Comparison of ENCODE assay signal across 8 cellular contexts in the genomic region with DNA sequence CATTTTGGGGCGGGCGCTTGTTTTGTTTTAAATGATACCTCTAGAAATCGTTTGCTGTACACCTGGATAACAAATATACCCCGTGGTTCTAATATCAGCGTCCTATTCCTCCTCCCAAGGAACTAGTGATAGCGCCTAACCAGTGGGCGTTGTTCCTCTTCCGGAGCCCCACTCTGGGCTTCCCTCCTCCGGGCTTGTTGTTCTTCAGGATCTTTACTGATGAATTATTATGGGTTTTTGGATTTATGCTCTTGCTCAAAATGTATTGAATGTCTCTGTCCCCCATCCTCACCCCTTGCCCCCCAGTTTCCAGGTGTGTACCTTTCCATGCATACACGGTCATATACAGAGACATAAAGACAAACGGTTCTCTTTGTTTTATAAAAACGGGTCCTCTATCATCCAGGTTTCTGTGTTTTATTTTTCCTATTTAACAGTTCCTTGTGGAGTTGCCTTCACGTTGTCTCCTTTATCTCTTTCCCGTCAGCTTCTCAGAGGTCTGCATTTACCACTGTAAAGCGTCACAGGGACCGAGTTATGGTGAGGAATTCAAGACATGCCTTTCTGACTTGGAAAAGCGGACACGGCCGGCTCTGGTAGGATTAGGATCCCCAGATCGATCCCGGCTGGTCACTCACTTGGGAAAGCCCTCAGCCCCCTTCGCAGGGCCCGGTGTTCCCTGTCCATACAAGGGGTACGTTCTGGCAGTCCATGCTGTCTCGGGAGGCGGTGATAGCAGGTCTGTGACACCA. TPM values are rescaled to one million over a fixed set of nuclear protein-coding genes. Genes with fewer than 3 reads are reported as not detected.
A peak's percentile ranks its signal among the peaks of the same experiment; 100 is the strongest.
DNase-seq lines count a peak whose midpoint lies in the region; ATAC-seq, FAIRE-seq and TF ChIP-seq lines count a peak whose summit lies in the region.

No MANE protein-coding gene starts in this region.

- H3K36me3 ChIP-seq in CD8-positive, alpha-beta T cell (ENCODE audit: insufficient read depth, low read length): no peaks in the 10 kb centered on the region
- no peaks in the 10 kb centered on the region for H3K36me3 ChIP-seq in pancreas

- H3K4me3 ChIP-seq in CD8-positive, alpha-beta T cell (ENCODE audit: low read depth, low read length): peak overlapping the region; percentile 49
- H3K4me3 ChIP-seq in pancreas: peak overlapping the region; percentile 69 to 99 (median 83)

- H3K36me3 Mint-ChIP-seq in CD8-positive, alpha-beta T cell: no peaks in the 10 kb centered on the region

- no peaks in the 10 kb centered on the region for H3K9me3 ChIP-seq in CD8-positive, alpha-beta T cell (ENCODE audit: low read length)
- no peaks in the 10 kb centered on the region for H3K9me3 ChIP-seq in pancreas

- H3K27me3 ChIP-seq in CD8-positive, alpha-beta T cell (ENCODE audit: insufficient read depth, low read length): peaks cover 13% of the 10 kb centered on the region
- H3K27me3 ChIP-seq in pancreas: no peaks in the 10 kb centered on the region

- CTCF ChIA-PET in CD8-positive, alpha-beta T cell (lab: Charles Lee): no interaction called here

- ATAC-seq in CD8-positive, alpha-beta T cell: no peak
- ATAC-seq in pancreas (peak in 1 of 4 donors; percentile 0), GM19351 (IDR thresholded peaks at IDR 0.05; ENCODE audit: unreplicated experiment) (no peak)

- no peak for TF ChIP-seq CTCF in CD8-positive, alpha-beta T cell (IDR thresholded peaks at IDR 0.05)
- TF ChIP-seq CTCF in pancreas (IDR thresholded peaks at IDR 0.05): no peak

- H3K27me3 Mint-ChIP-seq in CD8-positive, alpha-beta T cell (ENCODE audit: low read depth): peaks cover 59% of the 10 kb centered on the region

- FAIRE-seq in pancreas (lab: Jason Lieb, UNC): no peak

- H3K4me1 Mint-ChIP-seq in CD8-positive, alpha-beta T cell (ENCODE audit: low read depth): peaks cover 46% of the 10 kb centered on the region

- H3K4me3 Mint-ChIP-seq in CD8-positive, alpha-beta T cell: peak overlapping the region; percentile 79

- H3K9me3 Mint-ChIP-seq in CD8-positive, alpha-beta T cell: no peaks in the 10 kb centered on the region

- no peak overlapping the region for H3K27ac Mint-ChIP-seq in CD8-positive, alpha-beta T cell

- peak in 1 of 7 experiments; percentile 30 for DNase-seq in CD8-positive, alpha-beta T cell
- DNase-seq in OCI-M1 (lab: John Stamatoyannopoulos, UW): peak; percentile 11
- DNase-seq in epithelial cell of prostate (ENCODE audit: low read depth, low spot score): no peak
- DNase-seq in pancreas: no peak
- DNase-seq in amniotic stem cell (lab: John Stamatoyannopoulos, UW): no peak
- no peak for DNase-seq in NCI-H128 (lab: John Stamatoyannopoulos, UW; ENCODE audit: unreplicated experiment)
- DNase-seq in A172 (ENCODE audit: low spot score): no peak

- intact Hi-C loops in CD8-positive, alpha-beta T cell (cut with DNase I, micrococcal nuclease): no loop called here
- intact Hi-C loops in pancreas (cut with DNase I): no loop called here

- peaks cover 36% of the 10 kb centered on the region for H3K4me1 ChIP-seq in CD8-positive, alpha-beta T cell (ENCODE audit: insufficient read depth, low read length)
- peaks cover 24 to 32% (median 30%) of the 10 kb centered on the region in 3 donors for H3K4me1 ChIP-seq in pancreas

- WGBS in pancreas, 2 donors: 4 to 5% methylated on average over 26 of the region's 26 CpGs

- H3K27ac ChIP-seq in CD8-positive, alpha-beta T cell (ENCODE audit: low read depth, low read length): no peak overlapping the region
- H3K27ac ChIP-seq in epithelial cell of prostate: peak overlapping the region; percentile 93
- peak overlapping the region; percentile 83 to 94 (median 88) for H3K27ac ChIP-seq in pancreas

- POLR2A ChIA-PET in CD8-positive, alpha-beta T cell (lab: Charles Lee): no interaction called here

RNA-seq across cellular contexts. Expression of a gene that starts 0.7 kb away (rescaled TPM):
- 1 to 10 TPM; 2.5 to 2.7 TPM for total RNA-seq in CD8-positive, alpha-beta T cell
- total RNA-seq in pancreas: 10 to 100 TPM; 33.3 to 60.7 (median 41.0) TPM
- 10 to 100 TPM; 33.8 to 42.0 TPM for polyA plus RNA-seq in pancreas
- 11.2 and 12.3 TPM in 2 replicates for total RNA-seq in A172 (2014; rRNA removed; shearing (Covaris generic))
